ENCODE assay signal across 1 cellular context in genomic region chr19:3275583-3276340, GRCh38.
TF ChIP-seq lines count a peak whose summit lies in the region.

No MANE protein-coding gene starts in this region.

TF ChIP-seq in K562, 482 proteins besides CTCF, POLR2A, EP300 and RAD21 (continued from another document and continues in another):
- TF ChIP-seq NKRF (IDR thresholded peaks at IDR 0.05; ENCODE audit: borderline replicate concordance) (0 out of 2 replicates have a peak, but pooled peaks have one; percentile 46), RBFOX2 (IDR thresholded peaks at IDR 0.05; ENCODE audit: low read depth, low read length) (peak; percentile 72), CSDE1 (IDR thresholded peaks at IDR 0.05) (no peak), POLR2G (IDR thresholded peaks at IDR 0.05; ENCODE audit: low read depth, low read length) (peak; percentile 76), ZFP36 (IDR thresholded peaks at IDR 0.05; ENCODE audit: low read depth, low read length, partially characterized antibody) (peak; percentile 99), CBFB (CRISPR knock-in tag; IDR thresholded peaks at IDR 0.05) (no peak), ZNF518B (CRISPR knock-in tag; IDR thresholded peaks at IDR 0.05) (no peak), HMBOX1 (IDR thresholded peaks at IDR 0.05) (no peak), SMAD2 (IDR thresholded peaks at IDR 0.05; ENCODE audit: low read depth, low read length) (no peak), HMGXB4 (CRISPR knock-in tag; IDR thresholded peaks at IDR 0.05) (peak; percentile 79; the same call in 1 of the 2 replicates), HOMEZ (CRISPR knock-in tag; IDR thresholded peaks at IDR 0.05) (no peak), MLLT1 (IDR thresholded peaks at IDR 0.05) (peak in 1 of 2 experiments; percentile 60; a peak in 1 of 4 replicates), LCOR (CRISPR knock-in tag; IDR thresholded peaks at IDR 0.05) (no peak), VEZF1 (CRISPR knock-in tag; IDR thresholded peaks at IDR 0.05) (peak; percentile 74), ZNF778 (CRISPR knock-in tag; IDR thresholded peaks at IDR 0.05) (no peak), TAF15 (IDR thresholded peaks at IDR 0.05; ENCODE audit: low read depth, low read length) (no peak), KHSRP (IDR thresholded peaks at IDR 0.05) (no peak), NRF1 (conservative IDR thresholded peaks at IDR 0.05 in 1 of 2, IDR thresholded peaks at IDR 0.05 in 1 of 2) (peak; percentile 71 to 74), ZFPM2 (CRISPR knock-in tag; IDR thresholded peaks at IDR 0.05) (no peak), BCL6 (CRISPR knock-in tag; IDR thresholded peaks at IDR 0.05) (no peak), CXXC5 (CRISPR knock-in tag; IDR thresholded peaks at IDR 0.05) (peak; percentile 61), DIDO1 (tag; IDR thresholded peaks at IDR 0.05; ENCODE audit: low read depth) (no peak), SRF (CRISPR knock-in tag; IDR thresholded peaks at IDR 0.05) (no peak), ZNF133 (CRISPR knock-in tag; IDR thresholded peaks at IDR 0.05) (no peak), GTF3C2 (IDR thresholded peaks at IDR 0.05; ENCODE audit: borderline replicate concordance, extremely low read depth, insufficient read length) (peak; percentile 23), BHLHE40 (IDR thresholded peaks at IDR 0.05; ENCODE audit: low read length) (peak; percentile 54; the same call in 1 of the 2 replicates), ZEB2 (IDR thresholded peaks at IDR 0.05) (peak; percentile 40; the same call in 1 of the 2 replicates), CCNT2 (IDR thresholded peaks at IDR 0.05; ENCODE audit: borderline replicate concordance, extremely low read depth, insufficient read length, low read depth, low read length) (peak; percentile 37), HES1 (IDR thresholded peaks at IDR 0.05; ENCODE audit: low read depth) (peak; percentile 35; the same call in 1 of the 2 replicates), STAT5A (IDR thresholded peaks at IDR 0.05; ENCODE audit: borderline replicate concordance, low read length) (no peak), ZNF316 (IDR thresholded peaks at IDR 0.05) (no peak), KDM1A (IDR thresholded peaks at IDR 0.05) (no peak)
